9 cellular contexts compared by ENCODE assay signal in genomic region chr6:25041676-25042598, GRCh38.
DNase-seq lines count a peak whose midpoint lies in the region; ATAC-seq and TF ChIP-seq lines count a peak whose summit lies in the region.
"Had no signal": no experiment of that assay in that cellular context is flagged by ENCODE, and none has a peak within 500 bp of the region (broad histone marks: within the 10 kb centered on the region; RNA-seq: fewer than 3 reads in every experiment).

No MANE protein-coding gene starts in this region.

- peak overlapping the region; percentile 54 for H3K27ac Mint-ChIP-seq in WTC11

- peaks cover 15% of the 10 kb centered on the region for H3K9me3 Mint-ChIP-seq in WTC11

- 48 to 80% methylated on average over 22 to 23 of the region's 24 CpGs for WGBS in esophagus squamous epithelium, 2 donors
- WGBS in ovary, 3 donors, result 87 to 91% (median 89%) methylated on average over 24 of the region's 24 CpGs

- peak in 1 of 4 donors; percentile 19 for TF ChIP-seq POLR2A in esophagus squamous epithelium (IDR thresholded peaks at IDR 0.05)
- no peak for TF ChIP-seq POLR2A in gastrocnemius medialis (IDR thresholded peaks at IDR 0.05)
- TF ChIP-seq POLR2A in ovary (IDR thresholded peaks at IDR 0.05), result no peak

- in situ Hi-C loops in gastrocnemius medialis (cut with MboI; ENCODE audit: low sequenced_read_pairs in 4 of 4), result no loop called here

- TF ChIP-seq CTCF in WTC11 (IDR thresholded peaks at IDR 0.05), result no peak
- TF ChIP-seq CTCF in esophagus squamous epithelium (IDR thresholded peaks at IDR 0.05), result no peak
- TF ChIP-seq CTCF in gastrocnemius medialis (IDR thresholded peaks at IDR 0.05 in 4 of 5, conservative IDR thresholded peaks at IDR 0.05 in 1 of 5), result no peak
- no peak for TF ChIP-seq CTCF in ovary (IDR thresholded peaks at IDR 0.05)

- no peak for TF ChIP-seq EP300 in ovary (IDR thresholded peaks at IDR 0.05)

- H3K9me3 ChIP-seq in esophagus squamous epithelium (no peaks in the 10 kb centered on the region), gastrocnemius medialis (no peaks in the 10 kb centered on the region), ovary (no peaks in the 10 kb centered on the region)

- no peaks in the 10 kb centered on the region for H3K36me3 ChIP-seq in esophagus squamous epithelium
- H3K36me3 ChIP-seq in gastrocnemius medialis, result no peaks in the 10 kb centered on the region
- H3K36me3 ChIP-seq in ovary, result no peaks in the 10 kb centered on the region

- H3K27me3 Mint-ChIP-seq in WTC11 (ENCODE audit: low read depth), result no peaks in the 10 kb centered on the region

- intact Hi-C loops in esophagus squamous epithelium (cut with DNase I) (no loop called here), gastrocnemius medialis (cut with DNase I; ENCODE audit: low total_unique reads) (no loop called here), ovary (cut with DNase I) (no loop called here)

- peak overlapping the region in 3 of 4 donors; percentile 19 to 38 (median 28) for H3K4me3 ChIP-seq in esophagus squamous epithelium
- H3K4me3 ChIP-seq in gastrocnemius medialis, result no peak overlapping the region
- no peak overlapping the region for H3K4me3 ChIP-seq in ovary

- ATAC-seq in HG02885 (IDR thresholded peaks at IDR 0.05; ENCODE audit: poor library complexity, unreplicated experiment), result peak; percentile 60
- ATAC-seq in WTC11, result peak; percentile 64
- no peak for ATAC-seq in gastrocnemius medialis

- POLR2A ChIA-PET in WTC11 (lab: Charles Lee), result interaction anchor here (0.7 kb wide), 1 partner anchor 718 kb away, joined by 3 read pairs; no protein-coding TSS in a partner anchor

- CTCF ChIA-PET in WTC11 (lab: Charles Lee), result interaction anchor here (0.8 to 2.7 kb wide), 4 partner anchors 15 to 34 kb away, joined by 3 to 9 read pairs (median 3); no protein-coding TSS in a partner anchor

- H3K36me3 Mint-ChIP-seq in WTC11, result no peaks in the 10 kb centered on the region

- peaks cover 13% of the 10 kb centered on the region for H3K4me1 Mint-ChIP-seq in WTC11

- H3K27ac ChIP-seq in esophagus squamous epithelium (peak overlapping the region; percentile 25 to 56 (median 43)), gastrocnemius medialis (no peak overlapping the region), ovary (no peak overlapping the region)
- H3K27ac ChIP-seq: parathyroid adenoma had no signal

- H3K4me1 ChIP-seq in esophagus squamous epithelium (peaks cover 0 to 3% (median 0%) of the 10 kb centered on the region in 3 donors), gastrocnemius medialis (no peaks in the 10 kb centered on the region), ovary (ENCODE audit: insufficient read depth) (no peaks in the 10 kb centered on the region)
- H3K4me1 ChIP-seq: parathyroid adenoma had no signal

- H3K4me3 Mint-ChIP-seq in WTC11, result no peak overlapping the region

- H3K27me3 ChIP-seq in esophagus squamous epithelium (no peaks in the 10 kb centered on the region), gastrocnemius medialis (no peaks in the 10 kb centered on the region), ovary (no peaks in the 10 kb centered on the region)

- DNase-seq in DMS79 treated with DMSO at 0.1 percent for 48 hours (lab: John Stamatoyannopoulos, UW), result peak; percentile 67
- no peak for DNase-seq in WTC11 (ENCODE audit: low spot score)
- no peak for DNase-seq in esophagus squamous epithelium (lab: John Stamatoyannopoulos, UW)
- DNase-seq in NCI-H1105 treated with DMSO at 0.1 percent for 48 hours (lab: John Stamatoyannopoulos, UW), result no peak
- DNase-seq in superior temporal gyrus (ENCODE audit: extremely low spot score), result no peak
- no peak for DNase-seq in gastrocnemius medialis
- DNase-seq in ovary, result no peak

TF ChIP-seq in WTC11, 78 proteins besides CTCF, POLR2A, EP300 and RAD21:
- TF ChIP-seq IRF2 (CRISPR knock-in tag; IDR thresholded peaks at IDR 0.05; ENCODE audit: borderline replicate concordance, low read depth), result no peak

Comparison
In these comparisons a context has a peak if more than half of its experiments do, and no peak if none do; other contexts are left out.
1. ATAC-seq: peak in HG02885 (single experiment) and WTC11 (single experiment); none in gastrocnemius medialis (0 of 2).
2. H3K27ac ChIP-seq: peak in esophagus squamous epithelium (4 of 4); none in gastrocnemius medialis (0 of 4) and ovary (0 of 2).
3. H3K4me3 ChIP-seq: peak in esophagus squamous epithelium (3 of 4); none in gastrocnemius medialis (0 of 4) and ovary (single experiment).